ENCODE assay signal across 9 cellular contexts in genomic region chr17:47830991-47831933, GRCh38. TPM values are rescaled to one million over a fixed set of nuclear protein-coding genes. Genes with fewer than 3 reads are reported as not detected.
DNase-seq lines count a peak whose midpoint lies in the region; ATAC-seq, FAIRE-seq and TF ChIP-seq lines count a peak whose summit lies in the region.
"Had no signal": no experiment of that assay in that cellular context is flagged by ENCODE, and none has a peak within 500 bp of the region (broad histone marks: within the 10 kb centered on the region; RNA-seq: fewer than 3 reads in every experiment).

TSS of gene LRRC46 (plus strand) at chr17:47831670. CDS start at chr17:47831990, 320 bp downstream.
TSS of gene MRPL10 (minus strand) at chr17:47831541. CDS start at chr17:47831511, 30 bp downstream.

- peaks cover 18% of the 10 kb centered on the region for H3K4me1 ChIP-seq in keratinocyte (ENCODE audit: control insufficient read depth, extremely low read depth, insufficient read depth, low read length)

- H3K27me3 ChIP-seq in keratinocyte (ENCODE audit: control insufficient read depth, extremely low read depth, insufficient read depth, low read length) = no peaks in the 10 kb centered on the region

- H3K36me3 ChIP-seq in keratinocyte (ENCODE audit: control insufficient read depth in 2 of 2, extremely low read depth in 1 of 2, insufficient read depth in 2 of 2, low read length in 2 of 2) = peaks cover 14 to 15% of the 10 kb centered on the region in 2 experiments

- TF ChIP-seq CTCF in keratinocyte (optimal IDR thresholded peaks at IDR 0.05 in 1 of 3, IDR thresholded peaks at IDR 0.05 in 1 of 3, conservative IDR thresholded peaks at IDR 0.05 in 1 of 3; ENCODE audit: extremely low read depth in 1 of 3, insufficient read depth in 2 of 3, low read length in 3 of 3) = peak; percentile 31 to 52 (median 49)

- H3K4me1 Mint-ChIP-seq in central memory CD8-positive, alpha-beta T cell = peaks cover 64% of the 10 kb centered on the region

- H3K27ac ChIP-seq in keratinocyte (ENCODE audit: control insufficient read depth, insufficient read depth, low read length) = peak within 1 kb of the TSS; percentile 79

- H3K9ac ChIP-seq in keratinocyte (ENCODE audit: control insufficient read depth, extremely low read depth, insufficient read depth, low read length) = peak within 1 kb of the TSS; percentile 84

- peak within 1 kb of the TSS; percentile 95 for H3K27ac Mint-ChIP-seq in central memory CD8-positive, alpha-beta T cell (ENCODE audit: low read depth)

- ATAC-seq in GM19023 (IDR thresholded peaks at IDR 0.05; ENCODE audit: unreplicated experiment) (peak; percentile 87), HG03280 (IDR thresholded peaks at IDR 0.05; ENCODE audit: unreplicated experiment) (peak; percentile 82)
- ATAC-seq in central memory CD8-positive, alpha-beta T cell (replicated peaks; ENCODE audit: extremely low read depth, poor library complexity, severe bottlenecking) = peak; percentile 26

- H3K9me1 ChIP-seq in keratinocyte (ENCODE audit: control insufficient read depth, extremely low read depth, insufficient read depth, low read length) = peaks cover 3% of the 10 kb centered on the region

- H3K9me3 Mint-ChIP-seq in central memory CD8-positive, alpha-beta T cell = no peaks in the 10 kb centered on the region

- H3K4me3 ChIP-seq in keratinocyte (ENCODE audit: control insufficient read depth in 2 of 3, extremely low read depth in 1 of 3, insufficient read depth in 2 of 3, low read depth in 1 of 3, low read length in 3 of 3) = peak within 1 kb of the TSS; percentile 74 to 100 (median 100)

- H3K4me3 Mint-ChIP-seq in central memory CD8-positive, alpha-beta T cell = peak within 1 kb of the TSS; percentile 89

- dilution Hi-C loops in keratinocyte (cut with MboI; ENCODE audit: extremely low pct_ligation_motif_present, low sequenced_read_pairs) = no loop called here

- no peaks in the 10 kb centered on the region for H4K20me1 ChIP-seq in keratinocyte (ENCODE audit: control insufficient read depth, extremely low read depth, insufficient read depth, low read length)

- H3K79me2 ChIP-seq in keratinocyte (ENCODE audit: control insufficient read depth, insufficient read depth, low read length) = peaks cover 26% of the 10 kb centered on the region

- H3K4me2 ChIP-seq in keratinocyte (ENCODE audit: control insufficient read depth, extremely low read depth, insufficient read depth, low read depth, low read length) = peak within 1 kb of the TSS; percentile 99

- DNase-seq in AG20443 (ENCODE audit: low spot score) = peak; percentile 100
- peak; percentile 96 for DNase-seq in NCI-H345 (lab: John Stamatoyannopoulos, UW)
- peak; percentile 81 to 86 (median 82) for DNase-seq in activated CD4-positive, CD25-positive, alpha-beta regulatory T cell (lab: John Stamatoyannopoulos, UW)
- peak; percentile 83 to 87 for DNase-seq in central memory CD8-positive, alpha-beta T cell (ENCODE audit: low spot score in 2 of 2)
- no peak for DNase-seq in keratinocyte (ENCODE audit: low read depth, low spot score)
- peak; percentile 82 to 91 (median 89) for DNase-seq in stimulated activated CD4-positive, alpha-beta T cell treated with anti-CD3 and anti-CD28 coated beads, Interleukin-12 subunit alpha, Interleukin-12 subunit beta, amount 100 ng/mL, for 48 hours (ENCODE audit: low read depth in 2 of 3, low spot score in 1 of 3)

- FAIRE-seq in keratinocyte (lab: Jason Lieb, UNC) = peak; percentile 58
- FAIRE-seq: colon had no signal

- no peaks in the 10 kb centered on the region for H3K27me3 Mint-ChIP-seq in central memory CD8-positive, alpha-beta T cell

- H2AFZ ChIP-seq in keratinocyte (ENCODE audit: control insufficient read depth, low read length) = peak within 1 kb of the TSS; percentile 99

- H3K36me3 Mint-ChIP-seq in central memory CD8-positive, alpha-beta T cell (ENCODE audit: insufficient read depth) = peaks cover 53% of the 10 kb centered on the region

- H3K9me3 ChIP-seq in keratinocyte (ENCODE audit: control insufficient read depth, low read depth, low read length) = no peaks in the 10 kb centered on the region

RNA-seq across cellular contexts. Expression of gene LRRC46, which starts in this region (rescaled TPM):
- polyA plus RNA-seq in keratinocyte = 0.13 to 0.43 TPM (median 0.34 TPM) in 3 replicates
- polyA plus RNA-seq in keratinocyte (2011; ENCODE audit: low read depth) = not detected
- 0.12 and 0.26 TPM in 2 replicates for polyA plus RNA-seq in keratinocyte (2011; cell fraction: cytosol; rRNA removed)
- 0.27 and 0.45 TPM in 2 replicates for polyA plus RNA-seq in keratinocyte (2011; cell fraction: nucleus; rRNA removed)
- 0.50 and 0.54 TPM in 2 replicates for polyA plus RNA-seq in keratinocyte (2012; ENCODE audit: low replicate concordance)
- 0.23 to 1.6 TPM (median 0.26 TPM) in 3 replicates for polyA minus RNA-seq in keratinocyte
- not detected for polyA minus RNA-seq in keratinocyte (2011; cell fraction: cytosol; rRNA and poly(A)+ RNA removed)
- not detected in 2 replicates for polyA minus RNA-seq in keratinocyte (2011; cell fraction: nucleus; rRNA and poly(A)+ RNA removed)

RNA-seq across cellular contexts. Expression of gene MRPL10, which starts in this region (rescaled TPM):
- polyA plus RNA-seq in keratinocyte = 42.4 to 52.5 TPM (median 43.1 TPM) in 3 replicates
- 36.2 TPM for polyA plus RNA-seq in keratinocyte (2011; ENCODE audit: low read depth)
- 49.7 and 55.2 TPM in 2 replicates for polyA plus RNA-seq in keratinocyte (2011; cell fraction: cytosol; rRNA removed)
- polyA plus RNA-seq in keratinocyte (2011; cell fraction: nucleus; rRNA removed) = 33.2 and 38.8 TPM in 2 replicates
- 35.4 and 36.8 TPM in 2 replicates for polyA plus RNA-seq in keratinocyte (2012; ENCODE audit: low replicate concordance)
- 57.4 to 77.0 TPM (median 62.3 TPM) in 3 replicates for polyA minus RNA-seq in keratinocyte
- 103 TPM for polyA minus RNA-seq in keratinocyte (2011; cell fraction: cytosol; rRNA and poly(A)+ RNA removed)
- polyA minus RNA-seq in keratinocyte (2011; cell fraction: nucleus; rRNA and poly(A)+ RNA removed) = 10.7 and 11.7 TPM in 2 replicates

Comparison
In these comparisons a context has a peak if more than half of its experiments do, and no peak if none do; other contexts are left out.
1. ATAC-seq: peak in every context shown above with its lines; median percentile 87 in GM19023; 82 in HG03280; 26 in central memory CD8-positive, alpha-beta T cell.